ENCODE assay signal across 2 cellular contexts in genomic region chr1:44678626-44679025, GRCh38.
TF ChIP-seq lines count a peak whose summit lies in the region.

No MANE protein-coding gene starts in this region.

TF ChIP-seq in liver, 16 proteins besides CTCF, POLR2A, EP300 and RAD21:
- no peak for TF ChIP-seq FOXA2 (IDR thresholded peaks at IDR 0.05)
- TF ChIP-seq FOXA1 (IDR thresholded peaks at IDR 0.05) = no peak
- TF ChIP-seq REST (IDR thresholded peaks at IDR 0.05) = no peak
- TF ChIP-seq JUND (IDR thresholded peaks at IDR 0.05) = no peak
- TF ChIP-seq EGR1 (IDR thresholded peaks at IDR 0.05; ENCODE audit: low read depth in 2 of 2) = no peak
- peak; percentile 66 for TF ChIP-seq SP1 (IDR thresholded peaks at IDR 0.05)
- peak; percentile 46 for TF ChIP-seq MAX (IDR thresholded peaks at IDR 0.05)
- peak; percentile 20 for TF ChIP-seq YY1 (IDR thresholded peaks at IDR 0.05)
- TF ChIP-seq HNF4G (IDR thresholded peaks at IDR 0.05) = peak; percentile 31
- TF ChIP-seq GABPA (IDR thresholded peaks at IDR 0.05 in 1 of 2, conservative IDR thresholded peaks at IDR 0.05 in 1 of 2) = no peak
- TF ChIP-seq HNF4A (conservative IDR thresholded peaks at IDR 0.05) = peak; percentile 72 to 78
- no peak for TF ChIP-seq ATF3 (IDR thresholded peaks at IDR 0.05)
- peak; percentile 87 for TF ChIP-seq NR2F2 (IDR thresholded peaks at IDR 0.05)
- peak; percentile 50 to 59 for TF ChIP-seq RXRA (IDR thresholded peaks at IDR 0.05)
- no peak for TF ChIP-seq TAF1 (conservative IDR thresholded peaks at IDR 0.05)
- TF ChIP-seq ZBTB33 (IDR thresholded peaks at IDR 0.05) = no peak

TF ChIP-seq in HepG2, 621 proteins besides CTCF, POLR2A, EP300 and RAD21:
- no peak for TF ChIP-seq ZNF329 (CRISPR knock-in tag; IDR thresholded peaks at IDR 0.05; ENCODE audit: low read depth)
- no peak for TF ChIP-seq ZNF569 (CRISPR knock-in tag; IDR thresholded peaks at IDR 0.05; ENCODE audit: borderline replicate concordance)
- no peak for TF ChIP-seq ZNF256 (CRISPR knock-in tag; conservative IDR thresholded peaks at IDR 0.05)
- TF ChIP-seq REL (CRISPR knock-in tag; conservative IDR thresholded peaks at IDR 0.05) = no peak
- no peak for TF ChIP-seq BATF2 (CRISPR knock-in tag; IDR thresholded peaks at IDR 0.05)
- no peak for TF ChIP-seq ZNF772 (CRISPR knock-in tag; IDR thresholded peaks at IDR 0.05)
- no peak for TF ChIP-seq FOXJ3 (CRISPR knock-in tag; IDR thresholded peaks at IDR 0.05; ENCODE audit: borderline replicate concordance)
- no peak for TF ChIP-seq ZBTB7A (CRISPR knock-in tag; IDR thresholded peaks at IDR 0.05)
- TF ChIP-seq KMT2B (CRISPR knock-in tag; IDR thresholded peaks at IDR 0.05) = no peak
- no peak for TF ChIP-seq ZNF543 (CRISPR knock-in tag; IDR thresholded peaks at IDR 0.05)
- no peak for TF ChIP-seq BCL6 (CRISPR knock-in tag; IDR thresholded peaks at IDR 0.05)
- no peak for TF ChIP-seq KIAA2018 (CRISPR knock-in tag; IDR thresholded peaks at IDR 0.05; ENCODE audit: borderline replicate concordance)
- no peak for TF ChIP-seq ZNF142 (CRISPR knock-in tag; IDR thresholded peaks at IDR 0.05)
- TF ChIP-seq PLRG1 (conservative IDR thresholded peaks at IDR 0.05) = no peak
- TF ChIP-seq GLMP (CRISPR knock-in tag; IDR thresholded peaks at IDR 0.05; ENCODE audit: borderline replicate concordance) = no peak
